ENCODE assay signal across 8 cellular contexts in the genomic region with DNA sequence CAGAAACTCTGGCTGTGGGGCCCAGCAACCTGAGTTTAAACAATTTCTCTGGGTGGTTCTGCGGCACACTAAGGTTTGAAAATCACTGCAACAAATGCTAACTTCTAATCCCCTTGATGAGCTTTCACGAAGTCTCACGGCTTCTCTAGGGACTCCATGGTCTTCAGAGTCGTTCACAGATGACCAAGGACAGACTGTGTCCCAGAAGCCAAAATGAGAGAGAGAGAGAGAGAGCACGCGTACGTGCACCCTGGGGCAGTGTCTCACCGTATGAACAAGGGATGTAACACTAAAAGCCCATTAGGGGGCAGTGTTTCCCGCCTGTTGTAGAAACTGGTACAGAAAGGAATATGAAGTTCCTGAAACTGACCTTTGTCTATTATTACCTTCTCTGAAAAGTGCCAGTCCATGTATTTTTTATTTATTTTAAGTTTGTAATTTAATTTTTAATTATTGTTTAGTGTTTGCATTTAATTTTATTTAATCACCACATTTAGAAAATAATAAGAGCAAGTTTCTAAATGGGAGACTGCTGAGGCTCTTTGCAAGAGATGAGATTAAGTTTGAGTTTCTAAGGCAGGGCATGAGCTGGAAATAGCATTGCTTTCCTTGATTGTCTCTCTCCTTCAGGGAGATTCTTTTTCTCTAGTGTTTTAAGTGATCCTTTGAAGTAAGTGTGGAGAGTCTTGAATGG. TPM values are rescaled to one million over a fixed set of nuclear protein-coding genes. Genes with fewer than 3 reads are reported as not detected.
DNase-seq lines count a peak whose midpoint lies in the region; ATAC-seq, FAIRE-seq and TF ChIP-seq lines count a peak whose summit lies in the region.

No MANE protein-coding gene starts in this region.

- peak; percentile 62 for DNase-seq in HCEC 1CT
- DNase-seq in NCI-H128 (lab: John Stamatoyannopoulos, UW; ENCODE audit: unreplicated experiment), result peak; percentile 73
- DNase-seq in T follicular helper cell (ENCODE audit: low read depth), result peak; percentile 35
- peak in 34 of 56 donors; percentile 6 to 71 (median 36) for DNase-seq in amygdala (lab: John Stamatoyannopoulos, UW)
- peak; percentile 45 for DNase-seq in left ventricle myocardium superior
- peak; percentile 35 to 59 for DNase-seq in gastrocnemius medialis

- peak overlapping the region; percentile 87 to 94 (median 92) for H3K27ac ChIP-seq in gastrocnemius medialis

- ATAC-seq in left ventricle myocardium superior, result peak; percentile 39
- peak; percentile 21 to 54 for ATAC-seq in gastrocnemius medialis
- no peak for ATAC-seq in GM19455 (IDR thresholded peaks at IDR 0.05; ENCODE audit: unreplicated experiment)

- FAIRE-seq in G401.6 (lab: Jason Lieb, UNC), result peak; percentile 97

- peaks cover 18 to 38% of the 10 kb centered on the region in 2 donors for H3K4me1 ChIP-seq in gastrocnemius medialis

- in situ Hi-C loops in gastrocnemius medialis (cut with MboI; ENCODE audit: low sequenced_read_pairs in 4 of 4), result loop anchor here in 1 of 4 donors (25.0 kb wide), 1 partner anchor 198 kb away; no protein-coding TSS in a partner anchor

- no peak for TF ChIP-seq POLR2A in gastrocnemius medialis (IDR thresholded peaks at IDR 0.05)

- H3K36me3 ChIP-seq in gastrocnemius medialis, result no peaks in the 10 kb centered on the region

- H3K4me3 ChIP-seq in gastrocnemius medialis, result peak overlapping the region in 3 of 4 donors; percentile 77 to 87 (median 84)

- intact Hi-C loops in left ventricle myocardium superior (cut with micrococcal nuclease), result no loop called here
- intact Hi-C loops in gastrocnemius medialis (cut with DNase I; ENCODE audit: low total_unique reads), result loop anchor here (5.0 to 10.0 kb wide), 2 partner anchors 72 to 196 kb away; a partner anchor contains a TSS

- no peaks in the 10 kb centered on the region for H3K27me3 ChIP-seq in gastrocnemius medialis

- no peaks in the 10 kb centered on the region for H3K9me3 ChIP-seq in gastrocnemius medialis

- peak; percentile 66 to 89 (median 72) for TF ChIP-seq CTCF in gastrocnemius medialis (IDR thresholded peaks at IDR 0.05 in 4 of 5, conservative IDR thresholded peaks at IDR 0.05 in 1 of 5)

RNA-seq across cellular contexts. Expression of a gene that starts 3.4 kb away (rescaled TPM):
- 21.3 TPM for total RNA-seq in left ventricle myocardium superior
- total RNA-seq in gastrocnemius medialis, result 10 to 100 TPM; 25.8 to 73.7 (median 67.7) TPM

RNA-seq across cellular contexts. Expression of a gene that starts 24.3 kb away (rescaled TPM):
- total RNA-seq in left ventricle myocardium superior (29.9 TPM), gastrocnemius medialis (10 to 100 TPM; 37.1 to 75.4 (median 58.3) TPM)
